Comparison of ENCODE assay signal across 1 cellular context in genomic region chr12:6826734-6827436, GRCh38.
TF ChIP-seq lines count a peak whose summit lies in the region.

No MANE protein-coding gene starts in this region.

TF ChIP-seq in endothelial cell of umbilical vein, 7 proteins besides CTCF, POLR2A, EP300 and RAD21:
- TF ChIP-seq JUN (IDR thresholded peaks at IDR 0.05; ENCODE audit: borderline replicate concordance, insufficient read depth, insufficient read length, low read depth) = no peak
- no peak for TF ChIP-seq GATA2 (IDR thresholded peaks at IDR 0.05; ENCODE audit: insufficient read depth, insufficient read length, low read depth, low read length)
- no peak for TF ChIP-seq FOS (IDR thresholded peaks at IDR 0.05; ENCODE audit: borderline replicate concordance, insufficient read depth, low read length)
- no peak for TF ChIP-seq POLR2AphosphoS5 (IDR thresholded peaks at IDR 0.05; ENCODE audit: insufficient read depth, low read depth, low read length)
- TF ChIP-seq EZH2 (IDR thresholded peaks at IDR 0.05; ENCODE audit: borderline replicate concordance, low read depth, low read length, severe bottlenecking) = no peak
- no peak for TF ChIP-seq MYC (IDR thresholded peaks at IDR 0.05; ENCODE audit: low read depth, low read length)
- TF ChIP-seq MAX (IDR thresholded peaks at IDR 0.05; ENCODE audit: insufficient read depth, insufficient read length) = no peak
